11 cellular contexts compared by ENCODE assay signal in the genomic region with DNA sequence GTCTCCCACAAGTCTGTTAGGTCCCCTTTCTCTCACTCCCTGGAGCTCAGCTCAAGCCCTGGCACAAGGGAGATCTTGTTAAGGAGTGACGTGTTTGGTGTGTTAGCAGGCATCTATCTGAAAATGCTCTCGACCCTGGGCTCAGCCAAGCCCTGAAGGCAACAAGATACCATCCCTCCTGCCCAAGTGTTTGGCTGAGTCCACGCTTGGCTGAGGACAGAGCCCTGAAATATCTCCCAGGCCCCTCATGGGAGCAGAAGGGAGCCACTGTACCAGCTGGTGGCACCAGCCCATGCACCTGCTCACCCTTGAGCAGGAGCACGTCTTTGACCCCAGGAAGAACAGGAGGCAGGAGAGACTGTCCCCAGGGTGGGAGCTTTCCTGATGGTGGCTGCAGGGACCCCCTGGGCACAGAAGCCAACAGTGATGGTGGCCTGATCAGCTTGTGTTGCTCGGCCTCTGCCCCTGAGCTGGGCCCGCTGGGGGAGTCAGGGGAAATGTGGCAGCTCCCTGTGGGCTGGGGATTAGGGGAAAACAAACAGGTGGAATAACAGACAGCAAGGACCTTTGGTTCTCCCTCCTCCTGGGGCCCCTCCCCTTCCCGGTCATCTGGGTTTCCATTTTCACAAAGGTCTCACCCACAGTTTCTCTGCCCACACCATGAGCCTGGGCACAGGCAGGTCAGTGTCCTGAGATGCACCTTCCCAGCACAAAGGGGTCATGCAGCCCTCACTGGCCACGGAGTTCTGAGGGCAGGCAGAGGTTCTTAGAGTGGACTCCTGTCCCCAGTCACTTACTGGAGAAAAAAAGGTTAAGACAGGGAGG.
DNase-seq lines count a peak whose midpoint lies in the region; ATAC-seq, FAIRE-seq and TF ChIP-seq lines count a peak whose summit lies in the region.
"Had no signal": no experiment of that assay in that cellular context is flagged by ENCODE, and none has a peak within 500 bp of the region (broad histone marks: within the 10 kb centered on the region; RNA-seq: fewer than 3 reads in every experiment).

No MANE protein-coding gene starts in this region.

- H3K27ac ChIP-seq in K562 (ENCODE audit: extremely low read depth, low read depth, low read length) = no peak overlapping the region
- no peak overlapping the region for H3K27ac ChIP-seq in neural progenitor cell
- H3K27ac ChIP-seq in testis = peak overlapping the region in 1 of 2 donors; percentile 89

- peaks cover 63% of the 10 kb centered on the region for H3K4me1 Mint-ChIP-seq in neural progenitor cell
- H3K4me1 Mint-ChIP-seq in progenitor cell of endocrine pancreas (ENCODE audit: low read depth) = peaks cover 14% of the 10 kb centered on the region

- POLR2A ChIA-PET in K562 (lab: Yijun Ruan, JAX) = interaction anchor here (0.5 to 2.3 kb wide), 3 partner anchors 13 to 73 kb away, joined by 3 to 6 read pairs (median 4); no protein-coding TSS in a partner anchor

- TF ChIP-seq CTCF in K562 (IDR thresholded peaks at IDR 0.05 in 2 of 3, conservative IDR thresholded peaks at IDR 0.05 in 1 of 3; ENCODE audit: insufficient read depth in 2 of 3, low read depth in 1 of 3, low read length in 3 of 3) (no peak), neural progenitor cell (IDR thresholded peaks at IDR 0.05) (no peak), testis (IDR thresholded peaks at IDR 0.05) (no peak), progenitor cell of endocrine pancreas (IDR thresholded peaks at IDR 0.05; ENCODE audit: unreplicated experiment) (no peak)

- H4K20me1 ChIP-seq in K562 (replicated peaks; ENCODE audit: control insufficient read depth, insufficient read depth, low read length) (no peaks in the 10 kb centered on the region; the same call in 1 of the 2 replicates), neural progenitor cell (ENCODE audit: low read depth) (no peaks in the 10 kb centered on the region)

- H3K4me1 ChIP-seq in K562 (replicated peaks in 1 of 2; ENCODE audit: control insufficient read depth in 2 of 2, insufficient read depth in 2 of 2, low read length in 2 of 2) (peaks cover 17 to 25% of the 10 kb centered on the region in 2 experiments; a peak in 4 of 5 replicates), neural progenitor cell (peaks cover 20% of the 10 kb centered on the region), testis (peaks cover 31% of the 10 kb centered on the region)

- ATAC-seq in K562 (no peak), HG03460 (IDR thresholded peaks at IDR 0.05; ENCODE audit: unreplicated experiment) (no peak)

- H3K36me3 Mint-ChIP-seq in neural progenitor cell = no peaks in the 10 kb centered on the region
- no peaks in the 10 kb centered on the region for H3K36me3 Mint-ChIP-seq in progenitor cell of endocrine pancreas (ENCODE audit: insufficient read depth)

- no peak overlapping the region for H2AFZ ChIP-seq in K562 (ENCODE audit: low read depth, low read length)
- no peak overlapping the region for H2AFZ ChIP-seq in neural progenitor cell (replicated peaks)

- CTCF ChIA-PET in K562 (lab: Yijun Ruan, JAX; ENCODE audit: low intra/inter-chr PET ratio) = no interaction called here

- H3K9ac ChIP-seq in K562 (ENCODE audit: insufficient read depth in 1 of 2, low read depth in 2 of 2, low read length in 2 of 2) = peak overlapping the region in 1 of 2 experiments; percentile 13; a peak in 1 of 4 replicates
- no peak overlapping the region for H3K9ac ChIP-seq in neural progenitor cell

- H3K4me3 Mint-ChIP-seq in neural progenitor cell (no peak overlapping the region), progenitor cell of endocrine pancreas (ENCODE audit: low read depth) (no peak overlapping the region)

- H3K9me3 Mint-ChIP-seq in neural progenitor cell (peaks cover 2% of the 10 kb centered on the region), progenitor cell of endocrine pancreas (ENCODE audit: low read depth) (no peaks in the 10 kb centered on the region)

- no peak for TF ChIP-seq RAD21 in K562 (CRISPR knock-in tag; conservative IDR thresholded peaks at IDR 0.05 in 1 of 2, IDR thresholded peaks at IDR 0.05 in 1 of 2)

- TF ChIP-seq POLR2A in K562 (conservative IDR thresholded peaks at IDR 0.05) = no peak
- TF ChIP-seq POLR2A in testis (IDR thresholded peaks at IDR 0.05) = no peak

- H3K9me3 ChIP-seq in K562 (replicated peaks; ENCODE audit: control insufficient read depth, insufficient read depth, low read depth, low read length) = no peaks in the 10 kb centered on the region
- no peaks in the 10 kb centered on the region for H3K9me3 ChIP-seq in neural progenitor cell (ENCODE audit: low read depth)
- H3K9me3 ChIP-seq in testis = no peaks in the 10 kb centered on the region

- no peak for TF ChIP-seq EP300 in K562 (IDR thresholded peaks at IDR 0.05; ENCODE audit: low read length)

- H3K9me1 ChIP-seq in K562 (ENCODE audit: control insufficient read depth, insufficient read depth, low read length) = no peaks in the 10 kb centered on the region

- no peak overlapping the region for H3K4me2 ChIP-seq in K562 (ENCODE audit: insufficient read depth, low read length)
- peak overlapping the region; percentile 18 for H3K4me2 ChIP-seq in neural progenitor cell

- intact Hi-C loops in K562 (cut with micrococcal nuclease) = no loop called here
- intact Hi-C loops in testis (cut with DNase I; ENCODE audit: low total_unique reads) = no loop called here

- DNase-seq in DMS79 (lab: John Stamatoyannopoulos, UW) = peak; percentile 79
- DNase-seq in NCI-H187 treated with DMSO at 0.1 percent for 48 hours (lab: John Stamatoyannopoulos, UW) = peak; percentile 77
- DNase-seq in K562 (ENCODE audit: extremely low read depth in 1 of 4, low spot score in 3 of 4) = no peak
- no peak for DNase-seq in neural progenitor cell (ENCODE audit: low spot score)
- DNase-seq in testis = no peak
- DNase-seq in progenitor cell of endocrine pancreas (ENCODE audit: low spot score, unreplicated experiment) = no peak
- DNase-seq: activated CD4-positive, CD25-positive, alpha-beta regulatory T cell treated with anti-CD3 and anti-CD28 coated beads, Interleukin-2, amount 50 U/mL, for 72 hours; central memory CD4-positive, alpha-beta T cell; KG1; stimulated activated CD4-positive, alpha-beta T cell treated with anti-CD3 and anti-CD28 coated beads, Interleukin-1b, Interleukin-23, amount 100 ng/mL, for 48 hours had no signal

- H3K27me3 ChIP-seq in K562 (ENCODE audit: control insufficient read depth in 2 of 2, insufficient read depth in 2 of 2, low read length in 2 of 2) (peaks cover 3 to 37% of the 10 kb centered on the region in 2 experiments; a peak in 4 of 5 replicates), neural progenitor cell (no peaks in the 10 kb centered on the region), testis (no peaks in the 10 kb centered on the region)

- H3K27ac Mint-ChIP-seq in neural progenitor cell (peak overlapping the region; percentile 23), progenitor cell of endocrine pancreas (no peak overlapping the region)

- H3K79me2 ChIP-seq in K562 (ENCODE audit: control insufficient read depth, insufficient read depth, low read length) (no peaks in the 10 kb centered on the region), neural progenitor cell (ENCODE audit: low read depth) (no peaks in the 10 kb centered on the region)

- BruUV-seq in K562 (replicated peaks; lab: Mats Ljungman, UMichigan) = no TSS peak

- H3K4me3 ChIP-seq in K562 (no peak overlapping the region), neural progenitor cell (no peak overlapping the region), testis (no peak overlapping the region)

- peaks cover 31% of the 10 kb centered on the region for H3K27me3 Mint-ChIP-seq in neural progenitor cell (ENCODE audit: insufficient read depth, low read depth)
- peaks cover 23% of the 10 kb centered on the region for H3K27me3 Mint-ChIP-seq in progenitor cell of endocrine pancreas

- no peak for FAIRE-seq in K562 (lab: Jason Lieb, UNC)

- peaks cover 8% of the 10 kb centered on the region for H3F3A ChIP-seq in neural progenitor cell (ENCODE audit: low read depth)

- H3K36me3 ChIP-seq in K562 (ENCODE audit: control insufficient read depth, insufficient read depth, low read length) = no peaks in the 10 kb centered on the region
- H3K36me3 ChIP-seq in neural progenitor cell = no peaks in the 10 kb centered on the region
- H3K36me3 ChIP-seq in testis (ENCODE audit: low read depth, missing control alignments) = no peaks in the 10 kb centered on the region

- WGBS in K562 (ENCODE audit: insufficient coverage, low coverage, missing lambda C conversion rate) = 59% methylated on average over 8 of the region's 8 CpGs
- 89% methylated on average over 8 of the region's 8 CpGs for WGBS in testis, 2 donors

- in situ Hi-C loops in K562 (cut with MboI) = no loop called here

TF ChIP-seq in K562, 482 proteins besides CTCF, POLR2A, EP300 and RAD21:
- TF ChIP-seq CEBPG (CRISPR knock-in tag; IDR thresholded peaks at IDR 0.05) (no peak), CEBPG (tag; conservative IDR thresholded peaks at IDR 0.05 in 1 of 2, IDR thresholded peaks at IDR 0.05 in 1 of 2) (no peak), KAT7 (CRISPR knock-in tag; IDR thresholded peaks at IDR 0.05; ENCODE audit: borderline replicate concordance) (0 out of 2 replicates have a peak, but pooled peaks have one; percentile 39), PHF20 (IDR thresholded peaks at IDR 0.05; ENCODE audit: partially characterized antibody) (no peak), ZNF12 (CRISPR knock-in tag; IDR thresholded peaks at IDR 0.05) (no peak), CTBP1 (IDR thresholded peaks at IDR 0.05; ENCODE audit: borderline replicate concordance) (no peak)

Comparison
In these comparisons a context has a peak if more than half of its experiments do, and no peak if none do; other contexts are left out.
1. DNase-seq: peak in DMS79 (single experiment) and NCI-H187 treated with DMSO at 0.1 percent for 48 hours (single experiment); none in K562 (0 of 4), neural progenitor cell (single experiment), testis (single experiment) and progenitor cell of endocrine pancreas (single experiment).